ENCODE assay signal across 8 cellular contexts in the genomic region with DNA sequence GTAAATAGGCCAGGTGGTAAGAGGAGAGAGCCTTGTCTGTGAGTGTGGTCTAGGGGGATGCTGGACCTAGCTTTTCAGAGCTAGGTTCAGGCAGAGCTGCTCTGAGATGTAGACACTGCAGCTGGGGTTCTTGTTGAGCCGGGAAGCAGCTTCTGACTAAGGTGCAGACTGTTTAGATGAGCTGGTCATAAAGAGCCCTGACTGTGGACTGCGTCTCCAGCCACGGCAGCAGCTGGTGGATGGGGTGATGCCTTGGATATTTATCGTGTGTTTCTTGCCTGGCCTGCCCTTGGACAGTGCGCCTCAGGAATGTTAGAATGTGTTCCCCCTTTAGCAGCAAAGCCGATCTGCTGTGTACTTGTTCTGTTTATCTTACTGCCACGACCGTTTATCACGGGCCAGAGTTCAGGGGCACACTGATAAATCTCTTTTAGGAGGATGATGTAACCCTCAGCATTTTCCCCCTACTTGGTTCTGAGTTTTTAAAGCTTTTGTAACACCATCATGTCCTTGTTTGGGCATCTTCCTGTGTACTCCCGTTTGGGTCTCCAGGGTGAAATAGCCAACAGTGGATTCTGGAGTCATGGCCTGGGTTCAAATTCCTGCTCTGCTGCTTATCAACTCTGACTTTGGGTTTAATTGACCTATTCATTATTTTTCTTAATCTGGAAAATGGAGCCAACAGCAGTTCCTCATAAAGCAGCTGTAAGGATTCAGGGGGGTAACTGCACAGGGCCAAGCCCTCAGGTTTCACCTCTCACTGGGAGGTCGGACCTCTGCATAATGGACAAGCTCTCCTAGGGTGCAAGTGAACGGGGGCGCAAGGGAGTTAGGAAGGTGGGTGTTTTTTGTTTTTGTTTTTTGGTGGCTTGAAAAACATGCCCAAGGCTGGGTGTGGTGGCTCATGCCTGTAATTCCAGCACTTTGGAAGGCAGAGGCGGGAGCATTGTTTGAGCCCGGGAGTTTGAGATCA. TPM values are rescaled to one million over a fixed set of nuclear protein-coding genes. Genes with fewer than 3 reads are reported as not detected.
DNase-seq lines count a peak whose midpoint lies in the region; ATAC-seq and TF ChIP-seq lines count a peak whose summit lies in the region.

No MANE protein-coding gene starts in this region.

- TF ChIP-seq CTCF in WTC11 (IDR thresholded peaks at IDR 0.05) (no peak), spleen (IDR thresholded peaks at IDR 0.05 in 8 of 11, conservative IDR thresholded peaks at IDR 0.05 in 3 of 11) (no peak)

- TF ChIP-seq POLR2A in spleen (IDR thresholded peaks at IDR 0.05): no peak

- no peak overlapping the region for H3K4me3 ChIP-seq in spleen

- intact Hi-C loops in spleen (cut with DNase I; ENCODE audit: low total_unique reads): no loop called here

- no peak overlapping the region for H3K4me3 Mint-ChIP-seq in WTC11
- no peak overlapping the region for H3K4me3 Mint-ChIP-seq in stimulated activated naive B cell treated with anti-CD40 and anti-IgM and Interleukin-4, amounts not matched to agents 10 μg/mL and 1 μg/mL and 100 μg/mL, for 72 hours

- H3K36me3 ChIP-seq in spleen: peaks cover 0 to 4% (median 0%) of the 10 kb centered on the region in 6 donors

- POLR2A ChIA-PET in WTC11 (lab: Charles Lee): interaction anchor here (0.6 kb wide), 1 partner anchor 9 kb away, joined by 3 read pairs; no protein-coding TSS in a partner anchor

- peaks cover 0 to 54% (median 18%) of the 10 kb centered on the region in 6 donors for H3K4me1 ChIP-seq in spleen

- H3K36me3 Mint-ChIP-seq in WTC11: no peaks in the 10 kb centered on the region
- peaks cover 7 to 11% of the 10 kb centered on the region in 2 donors for H3K36me3 Mint-ChIP-seq in stimulated activated naive B cell treated with anti-CD40 and anti-IgM and Interleukin-4, amounts not matched to agents 10 μg/mL and 1 μg/mL and 100 μg/mL, for 72 hours

- H3K27ac ChIP-seq in spleen: peak overlapping the region; percentile 42 to 70 (median 62)

- CTCF ChIA-PET in WTC11 (lab: Charles Lee): interaction anchor here (0.6 to 2.6 kb wide), 8 partner anchors 18 to 107 kb away, joined by 3 to 12 read pairs (median 5); a partner anchor contains a TSS

- H3K27me3 Mint-ChIP-seq in WTC11 (ENCODE audit: low read depth): no peaks in the 10 kb centered on the region
- no peaks in the 10 kb centered on the region for H3K27me3 Mint-ChIP-seq in stimulated activated naive B cell treated with anti-CD40 and anti-IgM and Interleukin-4, amounts not matched to agents 10 μg/mL and 1 μg/mL and 100 μg/mL, for 72 hours

- WGBS in spleen, 5 donors: 52 to 65% (median 59%) methylated on average over 13 to 15 of the region's 15 CpGs

- no peaks in the 10 kb centered on the region for H3K9me3 Mint-ChIP-seq in WTC11
- H3K9me3 Mint-ChIP-seq in stimulated activated naive B cell treated with anti-CD40 and anti-IgM and Interleukin-4, amounts not matched to agents 10 μg/mL and 1 μg/mL and 100 μg/mL, for 72 hours: peaks cover 2 to 4% of the 10 kb centered on the region in 2 donors

- ATAC-seq in WTC11: peak; percentile 35
- no peak for ATAC-seq in stimulated activated naive B cell treated with anti-CD40 and anti-IgM and Interleukin-4, amounts not matched to agents 10 μg/mL and 1 μg/mL and 100 μg/mL, for 72 hours (replicated peaks)
- ATAC-seq in GM21786 (IDR thresholded peaks at IDR 0.05; ENCODE audit: unreplicated experiment): no peak

- H3K4me1 Mint-ChIP-seq in WTC11: peaks cover 60% of the 10 kb centered on the region
- peaks cover 0 to 8% of the 10 kb centered on the region in 2 donors for H3K4me1 Mint-ChIP-seq in stimulated activated naive B cell treated with anti-CD40 and anti-IgM and Interleukin-4, amounts not matched to agents 10 μg/mL and 1 μg/mL and 100 μg/mL, for 72 hours

- DNase-seq in HT1080 (ENCODE audit: low read depth) (peak; percentile 53), WTC11 (ENCODE audit: low spot score) (no peak), hepatic stellate cell (ENCODE audit: low spot score) (peak; percentile 60), spleen (no peak), midbrain (lab: John Stamatoyannopoulos, UW) (no peak), activated gamma-delta T cell (lab: John Stamatoyannopoulos, UW) (no peak)
- no peak for DNase-seq in stimulated activated naive B cell treated with anti-CD40 and anti-IgM and Interleukin-4, amounts not matched to agents 10 μg/mL and 1 μg/mL and 100 μg/mL, for 72 hours

- no peaks in the 10 kb centered on the region for H3K27me3 ChIP-seq in spleen (replicated peaks in 1 of 7)

- no peaks in the 10 kb centered on the region for H3K9me3 ChIP-seq in spleen

- peak overlapping the region; percentile 87 for H3K27ac Mint-ChIP-seq in WTC11
- no peak overlapping the region for H3K27ac Mint-ChIP-seq in stimulated activated naive B cell treated with anti-CD40 and anti-IgM and Interleukin-4, amounts not matched to agents 10 μg/mL and 1 μg/mL and 100 μg/mL, for 72 hours

TF ChIP-seq in WTC11, 78 proteins besides CTCF, POLR2A, EP300 and RAD21:
- TF ChIP-seq MYBL2 (CRISPR knock-in tag; IDR thresholded peaks at IDR 0.05) (no peak), GABPB1 (CRISPR knock-in tag; IDR thresholded peaks at IDR 0.05) (peak; percentile 99)

RNA-seq across cellular contexts. Expression of a gene that starts 51.4 kb away (rescaled TPM):
- 126 and 138 TPM in 2 replicates for total RNA-seq in HT1080 (2014; rRNA removed; shearing (Covaris generic))
- 23.9 and 28.8 TPM in 2 replicates for polyA plus RNA-seq in HT1080 (2015; cell fraction: cytosol; rRNA removed)
- 927 and 954 TPM in 2 replicates for polyA plus RNA-seq in HT1080 (2015; cell fraction: nucleus; rRNA removed)
- total RNA-seq in WTC11 (2021) (107 to 127 TPM (median 107 TPM) in 3 replicates), spleen (100 to 1,000 TPM in 4 of 7 donors, 10 to 100 TPM in 3; 77.5 to 163 (median 111) TPM)
- polyA plus RNA-seq in spleen: 10 to 100 TPM; 38.9 to 70.3 (median 49.4) TPM

Comparison
In these comparisons a context has a peak if more than half of its experiments do, and no peak if none do; other contexts are left out.
1. DNase-seq: peak in HT1080 (single experiment) and hepatic stellate cell (single experiment); none in WTC11 (single experiment), spleen (single experiment), midbrain (single experiment), stimulated activated naive B cell treated with anti-CD40 and anti-IgM and Interleukin-4, amounts not matched to agents 10 μg/mL and 1 μg/mL and 100 μg/mL, for 72 hours (single experiment) and activated gamma-delta T cell (single experiment).